20 cellular contexts compared by ENCODE assay signal in genomic region chr7:21054427-21055133, GRCh38.
DNase-seq lines count a peak whose midpoint lies in the region; ATAC-seq, FAIRE-seq and TF ChIP-seq lines count a peak whose summit lies in the region.
"Had no signal": no experiment of that assay in that cellular context is flagged by ENCODE, and none has a peak within 500 bp of the region (broad histone marks: within the 10 kb centered on the region; RNA-seq: fewer than 3 reads in every experiment).

No MANE protein-coding gene starts in this region.

- no peak overlapping the region for H3K4me3 ChIP-seq in A549
- no peak overlapping the region for H3K4me3 ChIP-seq in MG63
- H3K4me3 ChIP-seq in bronchial epithelial cell (ENCODE audit: low read depth, low read length) = no peak overlapping the region
- no peak overlapping the region for H3K4me3 ChIP-seq in coronary artery
- H3K4me3 ChIP-seq: Peyer's patch, SJSA1 had no signal

- H3K9me3 ChIP-seq in A549 (no peaks in the 10 kb centered on the region), MG63 (no peaks in the 10 kb centered on the region; the same call in 1 of the 2 replicates)
- H3K9me3 ChIP-seq: BE2C, Peyer's patch, SJSA1 had no signal

- peaks cover 3% of the 10 kb centered on the region for H3K36me3 Mint-ChIP-seq in neural crest cell (ENCODE audit: low read depth)

- TF ChIP-seq EP300 in A549 (IDR thresholded peaks at IDR 0.05) = no peak

- WGBS in A549 (ENCODE audit: missing lambda C conversion rate) = 10% methylated on average over 6 of the region's 6 CpGs

- DNase-seq in A549 (ENCODE audit: low read depth in 1 of 2, low spot score in 1 of 2) (no peak), MG63 (peak; percentile 23), bronchial epithelial cell (ENCODE audit: low read depth) (peak; percentile 53), neural crest cell (ENCODE audit: low read depth, low spot score) (no peak), ureter (ENCODE audit: low spot score) (no peak), coronary artery (ENCODE audit: low spot score) (no peak), putamen (ENCODE audit: low spot score) (no peak)
- DNase-seq: BE2C, HFFc6, Kasumi-1, NCI-H1092, NCI-H1436, NCI-H2029 treated with DMSO at 0.1 percent for 48 hours, NCI-H345, NCI-H524, NCI-H82, Peyer's patch had no signal

- TF ChIP-seq RAD21 in A549 (conservative IDR thresholded peaks at IDR 0.05 in 1 of 2, IDR thresholded peaks at IDR 0.05 in 1 of 2) = no peak

- H3K27ac ChIP-seq in A549 (no peak overlapping the region), coronary artery (no peak overlapping the region)
- H3K27ac ChIP-seq: Peyer's patch, SJSA1 had no signal

- POLR2A ChIA-PET in A549 (lab: Yijun Ruan, JAX) = no interaction called here

- H3K36me3 ChIP-seq in MG63 (no peaks in the 10 kb centered on the region), bronchial epithelial cell (ENCODE audit: control insufficient read depth, insufficient read depth, low read length) (no peaks in the 10 kb centered on the region)
- H3K36me3 ChIP-seq: BE2C, Peyer's patch, SJSA1 had no signal

- FAIRE-seq in A549 (lab: Jason Lieb, UNC) (no peak), bronchial epithelial cell (lab: Jason Lieb, UNC) (no peak)
- FAIRE-seq: H54 had no signal

- H3K27ac Mint-ChIP-seq in neural crest cell (ENCODE audit: unreplicated experiment) = no peak overlapping the region
- H3K27ac Mint-ChIP-seq: HFFc6 had no signal

- H3K4me1 ChIP-seq in A549 = no peaks in the 10 kb centered on the region
- H3K4me1 ChIP-seq: BE2C, Peyer's patch, SJSA1 had no signal

- no peaks in the 10 kb centered on the region for H3K27me3 ChIP-seq in MG63
- H3K27me3 ChIP-seq in bronchial epithelial cell (ENCODE audit: control insufficient read depth, insufficient read depth, low read length) = no peaks in the 10 kb centered on the region
- H3K27me3 ChIP-seq: BE2C, Peyer's patch, SJSA1 had no signal

- no peak for TF ChIP-seq POLR2A in A549 (IDR thresholded peaks at IDR 0.05; ENCODE audit: low read length)

- CTCF ChIA-PET in A549 (lab: Yijun Ruan, JAX) = interaction anchor here (0.8 to 1.0 kb wide), 2 partner anchors 10 to 106 kb away, joined by 3 read pairs; no protein-coding TSS in a partner anchor

- H3K4me3 Mint-ChIP-seq in neural crest cell = peak overlapping the region; percentile 11
- H3K4me3 Mint-ChIP-seq: HFFc6 had no signal

- H3K27me3 Mint-ChIP-seq in neural crest cell (ENCODE audit: low read depth) = no peaks in the 10 kb centered on the region

- ATAC-seq in A549 = no peak
- ATAC-seq: Right ventricle myocardium inferior had no signal

- H3K4me1 Mint-ChIP-seq in neural crest cell = peaks cover 7% of the 10 kb centered on the region

- no peak overlapping the region for H3K4me2 ChIP-seq in A549

- peaks cover 6% of the 10 kb centered on the region for H3K9me3 Mint-ChIP-seq in neural crest cell

- TF ChIP-seq CTCF in A549 (IDR thresholded peaks at IDR 0.05) = no peak
- no peak for TF ChIP-seq CTCF in bronchial epithelial cell (IDR thresholded peaks at IDR 0.05; ENCODE audit: insufficient read depth, low read length, severe bottlenecking)
- TF ChIP-seq CTCF in neural crest cell (conservative IDR thresholded peaks at IDR 0.05) = no peak
- TF ChIP-seq CTCF in coronary artery (IDR thresholded peaks at IDR 0.05) = no peak

TF ChIP-seq in A549, 52 proteins besides CTCF, POLR2A, EP300 and RAD21:
- no peak for TF ChIP-seq ATOH8 (CRISPR knock-in tag; IDR thresholded peaks at IDR 0.05; ENCODE audit: low read depth)
- no peak for TF ChIP-seq USF2 (IDR thresholded peaks at IDR 0.05)
- no peak for TF ChIP-seq FOSL2 (IDR thresholded peaks at IDR 0.05)
- TF ChIP-seq FOSL2 (CRISPR knock-in tag; IDR thresholded peaks at IDR 0.05) = 0 out of 2 replicates have a peak, but pooled peaks have one; percentile 6
- TF ChIP-seq MAFK (IDR thresholded peaks at IDR 0.05; ENCODE audit: partially characterized antibody) = no peak
- no peak for TF ChIP-seq CHD4 (IDR thresholded peaks at IDR 0.05; ENCODE audit: borderline replicate concordance)
- no peak for TF ChIP-seq NFE2L2 (conservative IDR thresholded peaks at IDR 0.05; ENCODE audit: low read length)
- TF ChIP-seq BCL3 (IDR thresholded peaks at IDR 0.05) = no peak
TF ChIP-seq in A549: peak in this region for 1.

Comparison
In these comparisons a context has a peak if more than half of its experiments do, and no peak if none do; other contexts are left out.
1. DNase-seq: peak in MG63 (single experiment) and bronchial epithelial cell (single experiment); none in A549 (0 of 2), neural crest cell (single experiment), ureter (single experiment), coronary artery (single experiment) and putamen (single experiment).